ENCODE assay signal across 13 cellular contexts in genomic region chr22:44450503-44450902, GRCh38.
"Had no signal": no experiment of that assay in that cellular context is flagged by ENCODE, and none has a peak within 500 bp of the region (broad histone marks: within the 10 kb centered on the region; RNA-seq: fewer than 3 reads in every experiment).

No MANE protein-coding gene starts in this region.

- H3K27me3 ChIP-seq: esophagus muscularis mucosa, left lung, sigmoid colon, SJCRH30 had no signal

- H3K4me1 ChIP-seq: left lung, SJCRH30 had no signal

- H3K9me3 ChIP-seq: esophagus muscularis mucosa, sigmoid colon, SJCRH30 had no signal

- H3K4me3 ChIP-seq: esophagus muscularis mucosa, left lung, sigmoid colon, SJCRH30 had no signal

- H3K36me3 ChIP-seq: esophagus muscularis mucosa, left lung, sigmoid colon, SJCRH30 had no signal

- H3K27ac ChIP-seq: esophagus muscularis mucosa, left lung, SJCRH30 had no signal

- ATAC-seq: activated naive CD4-positive, alpha-beta T cell treated with anti-CD3 and anti-CD28 coated beads, Interleukin-2, amount 50 U/mL, for 72 hours; activated T-helper 17 cell treated with anti-CD3 and anti-CD28 coated beads, Interleukin-2, amount 50 U/mL, for 72 hours; left lung; stimulated activated naive CD8-positive, alpha-beta T cell treated with anti-CD3 and anti-CD28 coated beads, Interleukin-15, Interleukin-2, amounts not matched to agents 100 U/mL and 50 U/mL, for 24 hours had no signal

- DNase-seq: activated CD4-positive, alpha-beta memory T cell treated with anti-CD3 and anti-CD28 coated beads for 36 hours; activated CD4-positive, alpha-beta T cell treated with anti-CD3 and anti-CD28 coated beads for 1 hour; foreskin fibroblast; left lung; naive B cell; sigmoid colon; SJCRH30; stimulated activated CD4-positive, alpha-beta T cell treated with anti-CD3 and anti-CD28 coated beads, Interleukin-12 subunit alpha, Interleukin-12 subunit beta, amount 100 ng/mL, for 4 hours; stimulated activated naive CD8-positive, alpha-beta T cell treated with anti-CD3 and anti-CD28 coated beads, Interleukin-15, Interleukin-2, amounts not matched to agents 100 U/mL and 50 U/mL, for 24 hours; SW 1271 had no signal
